20 cellular contexts compared by ENCODE assay signal in genomic region chr16:1557576-1557975, GRCh38. TPM values are rescaled to one million over a fixed set of nuclear protein-coding genes. Genes with fewer than 3 reads are reported as not detected.
A peak's percentile ranks its signal among the peaks of the same experiment; 100 is the strongest.
DNase-seq lines count a peak whose midpoint lies in the region; ATAC-seq and TF ChIP-seq lines count a peak whose summit lies in the region.
"Had no signal": no experiment of that assay in that cellular context is flagged by ENCODE, and none has a peak within 500 bp of the region (broad histone marks: within the 10 kb centered on the region; RNA-seq: fewer than 3 reads in every experiment).

No MANE protein-coding gene starts in this region.

- H3K36me3 ChIP-seq in naive thymus-derived CD4-positive, alpha-beta T cell (ENCODE audit: control insufficient read depth in 2 of 3, insufficient read depth in 3 of 3, low read length in 3 of 3): peaks cover 0 to 62% (median 12%) of the 10 kb centered on the region in 3 experiments

- H3K4me1 ChIP-seq in naive thymus-derived CD4-positive, alpha-beta T cell (ENCODE audit: control insufficient read depth in 2 of 2, insufficient read depth in 2 of 2, low read length in 2 of 2): peaks cover 20 to 38% of the 10 kb centered on the region in 2 donors

- H3K36me3 Mint-ChIP-seq in activated CD4-positive, alpha-beta T cell treated with anti-CD3 and anti-CD28 coated beads, Interleukin-2, amount 10 ng/mL, durations not matched to agents 24 days and 14 days (ENCODE audit: low read depth): peaks cover 29% of the 10 kb centered on the region
- H3K36me3 Mint-ChIP-seq in activated CD8-positive, alpha-beta T cell treated with anti-CD3 and anti-CD28 coated beads for 36 hours (ENCODE audit: low read depth): peaks cover 4% of the 10 kb centered on the region
- H3K36me3 Mint-ChIP-seq in naive thymus-derived CD4-positive, alpha-beta T cell: peaks cover 0 to 25% (median 15%) of the 10 kb centered on the region in 5 donors

- H3K27me3 Mint-ChIP-seq in activated CD4-positive, alpha-beta T cell treated with anti-CD3 and anti-CD28 coated beads, Interleukin-2, amount 10 ng/mL, durations not matched to agents 24 days and 14 days: no peaks in the 10 kb centered on the region
- no peaks in the 10 kb centered on the region for H3K27me3 Mint-ChIP-seq in activated CD8-positive, alpha-beta T cell treated with anti-CD3 and anti-CD28 coated beads for 36 hours
- H3K27me3 Mint-ChIP-seq in naive thymus-derived CD4-positive, alpha-beta T cell: no peaks in the 10 kb centered on the region
- H3K27me3 Mint-ChIP-seq: B cell had no signal

- H3K9me3 Mint-ChIP-seq in activated CD4-positive, alpha-beta T cell treated with anti-CD3 and anti-CD28 coated beads, Interleukin-2, amount 10 ng/mL, durations not matched to agents 24 days and 14 days: no peaks in the 10 kb centered on the region
- H3K9me3 Mint-ChIP-seq in activated CD8-positive, alpha-beta T cell treated with anti-CD3 and anti-CD28 coated beads for 36 hours: no peaks in the 10 kb centered on the region
- H3K9me3 Mint-ChIP-seq in naive thymus-derived CD4-positive, alpha-beta T cell: no peaks in the 10 kb centered on the region

- peak overlapping the region; percentile 56 for H3K27ac Mint-ChIP-seq in activated CD4-positive, alpha-beta T cell treated with anti-CD3 and anti-CD28 coated beads, Interleukin-2, amount 10 ng/mL, durations not matched to agents 24 days and 14 days
- peak overlapping the region; percentile 43 for H3K27ac Mint-ChIP-seq in activated CD8-positive, alpha-beta T cell treated with anti-CD3 and anti-CD28 coated beads for 36 hours
- H3K27ac Mint-ChIP-seq in naive thymus-derived CD4-positive, alpha-beta T cell: peak overlapping the region in 8 of 9 donors; percentile 15 to 86 (median 59)
- H3K27ac Mint-ChIP-seq: B cell had no signal

- no peak overlapping the region for H3K27ac ChIP-seq in naive thymus-derived CD4-positive, alpha-beta T cell (ENCODE audit: low read depth, low read length)

- peaks cover 18% of the 10 kb centered on the region for H3K4me1 Mint-ChIP-seq in activated CD4-positive, alpha-beta T cell treated with anti-CD3 and anti-CD28 coated beads, Interleukin-2, amount 10 ng/mL, durations not matched to agents 24 days and 14 days
- H3K4me1 Mint-ChIP-seq in activated CD8-positive, alpha-beta T cell treated with anti-CD3 and anti-CD28 coated beads for 36 hours (ENCODE audit: low read depth): peaks cover 34% of the 10 kb centered on the region
- peaks cover 19 to 51% (median 45%) of the 10 kb centered on the region in 7 donors for H3K4me1 Mint-ChIP-seq in naive thymus-derived CD4-positive, alpha-beta T cell
- H3K4me1 Mint-ChIP-seq: B cell had no signal

- POLR2A ChIA-PET in activated CD8-positive, alpha-beta T cell treated with anti-CD3 and anti-CD28 coated beads for 36 hours (lab: Charles Lee): interaction anchor here (0.7 to 1.2 kb wide), 4 partner anchors 12 to 54 kb away, joined by 3 to 4 read pairs (median 3); partner anchors contain the start of genes CRAMP1 and IFT140
- POLR2A ChIA-PET in naive thymus-derived CD4-positive, alpha-beta T cell (lab: Charles Lee): interaction anchor here (1.8 to 3.4 kb wide), 3 partner anchors 12 to 24 kb away, joined by 5 to 21 read pairs (median 9); partner anchors contain the start of gene TMEM204

- intact Hi-C loops in activated CD4-positive, alpha-beta T cell treated with anti-CD3 and anti-CD28 coated beads, Interleukin-2, amount 10 ng/mL, durations not matched to agents 24 days and 14 days (cut with micrococcal nuclease): no loop called here
- intact Hi-C loops in activated CD8-positive, alpha-beta T cell treated with anti-CD3 and anti-CD28 coated beads for 36 hours (cut with micrococcal nuclease): no loop called here
- intact Hi-C loops in naive thymus-derived CD4-positive, alpha-beta T cell (cut with micrococcal nuclease): no loop called here

- DNase-seq in activated CD4-positive, alpha-beta T cell treated with anti-CD3 and anti-CD28 coated beads, Interleukin-2, amount 10 ng/mL, durations not matched to agents 24 days and 14 days: no peak
- DNase-seq in activated CD4-positive, alpha-beta T cell treated with anti-CD3 and anti-CD28 coated beads for 1 hour: no peak
- DNase-seq in Ammon's horn (ENCODE audit: low spot score) (peak; percentile 76), HuH-7 (ENCODE audit: low spot score) (no peak), pons (ENCODE audit: low spot score) (no peak), NCI-H82 (lab: John Stamatoyannopoulos, UW) (no peak)
- DNase-seq in activated CD8-positive, alpha-beta T cell treated with anti-CD3 and anti-CD28 coated beads for 36 hours: no peak
- DNase-seq in naive thymus-derived CD4-positive, alpha-beta T cell: no peak
- DNase-seq: 8988T; Calu3; GF-D8; GOT3; NCI-H1092 treated with DMSO at 0.1 percent for 48 hours; NCI-H2081 treated with DMSO at 0.1 percent for 48 hours; NK-92 treated with Interleukin-12 subunit alpha and Interleukin-12 subunit beta, amount 100 ng/mL, for 24 hours; Peyer's patch had no signal

- no peaks in the 10 kb centered on the region for H3K27me3 ChIP-seq in naive thymus-derived CD4-positive, alpha-beta T cell (ENCODE audit: control insufficient read depth in 2 of 2, insufficient read depth in 2 of 2, low read length in 2 of 2)
- H3K27me3 ChIP-seq: Peyer's patch had no signal

- ATAC-seq in activated CD8-positive, alpha-beta T cell treated with anti-CD3 and anti-CD28 coated beads for 36 hours: no peak
- ATAC-seq in naive thymus-derived CD4-positive, alpha-beta T cell: no peak
- ATAC-seq: HCT116, K562 had no signal

- H3K4me3 ChIP-seq in naive thymus-derived CD4-positive, alpha-beta T cell (ENCODE audit: low read length): no peak overlapping the region
- H3K4me3 ChIP-seq: K562, Peyer's patch had no signal

- no peak overlapping the region for H3K4me3 Mint-ChIP-seq in activated CD4-positive, alpha-beta T cell treated with anti-CD3 and anti-CD28 coated beads, Interleukin-2, amount 10 ng/mL, durations not matched to agents 24 days and 14 days
- no peak overlapping the region for H3K4me3 Mint-ChIP-seq in activated CD8-positive, alpha-beta T cell treated with anti-CD3 and anti-CD28 coated beads for 36 hours
- no peak overlapping the region for H3K4me3 Mint-ChIP-seq in naive thymus-derived CD4-positive, alpha-beta T cell
- H3K4me3 Mint-ChIP-seq: B cell had no signal

- H3K9me3 ChIP-seq in naive thymus-derived CD4-positive, alpha-beta T cell (ENCODE audit: control insufficient read depth in 2 of 3, low read length in 3 of 3): no peaks in the 10 kb centered on the region
- H3K9me3 ChIP-seq: Peyer's patch had no signal

- CTCF ChIA-PET in activated CD8-positive, alpha-beta T cell treated with anti-CD3 and anti-CD28 coated beads for 36 hours (lab: Charles Lee): no interaction called here
- CTCF ChIA-PET in naive thymus-derived CD4-positive, alpha-beta T cell (lab: Charles Lee): no interaction called here

- no peak for TF ChIP-seq CTCF in activated CD8-positive, alpha-beta T cell treated with anti-CD3 and anti-CD28 coated beads for 36 hours (IDR thresholded peaks at IDR 0.05)

RNA-seq across cellular contexts. Expression of gene TMEM204, which starts 24.1 kb away (rescaled TPM):
- 19.9 and 20.8 TPM in 2 replicates for total RNA-seq in activated CD4-positive, alpha-beta T cell treated with anti-CD3 and anti-CD28 coated beads, Interleukin-2, amount 10 ng/mL, durations not matched to agents 24 days and 14 days
- 10 to 100 TPM; 12.9 to 14.3 TPM for total RNA-seq in activated CD8-positive, alpha-beta T cell treated with anti-CD3 and anti-CD28 coated beads for 36 hours
- 100 to 1,000 TPM in 2 of 5 experiments, 10 to 100 TPM in 3; 26.3 to 162 (median 47.5) TPM for total RNA-seq in naive thymus-derived CD4-positive, alpha-beta T cell
- 100 to 1,000 TPM; 152 to 186 TPM for polyA plus RNA-seq in naive thymus-derived CD4-positive, alpha-beta T cell
- total RNA-seq: Calu3, NCI-H460 had no signal

RNA-seq across cellular contexts. Expression of gene IFT140, which starts 54.3 kb away (rescaled TPM):
- 9.8 and 11.6 TPM in 2 replicates for total RNA-seq in activated CD4-positive, alpha-beta T cell treated with anti-CD3 and anti-CD28 coated beads, Interleukin-2, amount 10 ng/mL, durations not matched to agents 24 days and 14 days
- 10 to 100 TPM; 12.0 to 12.1 TPM for total RNA-seq in activated CD8-positive, alpha-beta T cell treated with anti-CD3 and anti-CD28 coated beads for 36 hours
- total RNA-seq in naive thymus-derived CD4-positive, alpha-beta T cell: 10 to 100 TPM in 1 of 5 experiments, 1 to 10 TPM in 4; 7.3 to 10.6 (median 8.1) TPM
- 10 to 100 TPM in 1 of 2 donors, 1 to 10 TPM in 1; 8.9 to 13.5 TPM for polyA plus RNA-seq in naive thymus-derived CD4-positive, alpha-beta T cell

RNA-seq across cellular contexts. Expression of gene CRAMP1, which starts 54.6 kb away (rescaled TPM):
- 34.9 and 36.7 TPM in 2 replicates for total RNA-seq in activated CD4-positive, alpha-beta T cell treated with anti-CD3 and anti-CD28 coated beads, Interleukin-2, amount 10 ng/mL, durations not matched to agents 24 days and 14 days
- 10 to 100 TPM; 15.1 to 15.7 TPM for total RNA-seq in activated CD8-positive, alpha-beta T cell treated with anti-CD3 and anti-CD28 coated beads for 36 hours
- 10 to 100 TPM; 27.0 to 33.2 (median 31.3) TPM for total RNA-seq in naive thymus-derived CD4-positive, alpha-beta T cell
- 1 to 10 TPM; 2.1 to 5.0 TPM for polyA plus RNA-seq in naive thymus-derived CD4-positive, alpha-beta T cell
